1 cellular context compared by ENCODE assay signal in the genomic region with DNA sequence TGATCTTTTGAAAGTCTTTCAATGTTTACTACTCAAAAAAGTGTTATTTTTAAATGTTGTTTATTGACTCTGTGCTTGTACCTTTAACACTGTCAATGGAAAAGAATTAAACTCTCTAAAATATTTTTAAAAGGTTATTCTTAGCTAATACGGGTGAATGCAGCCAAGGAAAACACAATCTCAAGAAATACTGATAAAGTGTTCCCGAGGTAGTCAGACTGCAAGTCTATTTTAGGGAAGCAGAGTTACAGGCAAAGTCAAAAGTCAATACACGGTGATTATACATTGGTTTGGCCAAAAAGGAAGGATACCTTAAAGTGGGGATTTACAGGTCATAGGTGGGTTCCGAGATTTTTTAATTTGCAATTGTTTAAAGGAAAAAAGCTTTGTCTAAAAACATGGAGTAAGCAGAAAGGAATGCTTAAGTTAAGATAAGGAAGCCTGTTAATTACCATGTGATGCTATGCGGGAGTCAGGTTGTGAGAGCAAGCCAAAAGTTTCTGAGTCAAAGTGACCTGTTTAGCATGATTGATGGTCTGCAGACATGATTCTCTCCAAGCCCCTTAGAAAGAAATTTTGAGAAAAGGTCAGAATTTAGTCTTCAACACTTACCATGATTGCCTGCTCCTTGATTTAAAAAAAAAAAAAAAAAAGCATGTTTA.
TF ChIP-seq lines count a peak whose summit lies in the region.

No MANE protein-coding gene starts in this region.

TF ChIP-seq in endothelial cell of umbilical vein, 7 proteins besides CTCF, POLR2A, EP300 and RAD21:
- TF ChIP-seq GATA2 (IDR thresholded peaks at IDR 0.05; ENCODE audit: insufficient read depth, insufficient read length, low read depth, low read length) = no peak
- TF ChIP-seq POLR2AphosphoS5 (IDR thresholded peaks at IDR 0.05; ENCODE audit: insufficient read depth, low read depth, low read length) = no peak
- no peak for TF ChIP-seq MYC (IDR thresholded peaks at IDR 0.05; ENCODE audit: low read depth, low read length)
- TF ChIP-seq, protein P1, sequence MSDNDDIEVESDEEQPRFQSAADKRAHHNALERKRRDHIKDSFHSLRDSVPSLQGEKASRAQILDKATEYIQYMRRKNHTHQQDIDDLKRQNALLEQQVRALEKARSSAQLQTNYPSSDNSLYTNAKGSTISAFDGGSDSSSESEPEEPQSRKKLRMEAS (IDR thresholded peaks at IDR 0.05; ENCODE audit: insufficient read depth, insufficient read length) = no peak
- no peak for TF ChIP-seq EZH2 (IDR thresholded peaks at IDR 0.05; ENCODE audit: borderline replicate concordance, low read depth, low read length, severe bottlenecking)
- TF ChIP-seq FOS (IDR thresholded peaks at IDR 0.05; ENCODE audit: borderline replicate concordance, insufficient read depth, low read length) = no peak
- TF ChIP-seq JUN (IDR thresholded peaks at IDR 0.05; ENCODE audit: borderline replicate concordance, insufficient read depth, insufficient read length, low read depth) = peak; percentile 59
